Comparison of ENCODE assay signal across 16 cellular contexts in genomic region chr5:141494761-141495455, GRCh38. TPM values are rescaled to one million over a fixed set of nuclear protein-coding genes. Genes with fewer than 3 reads are reported as not detected.
A peak's percentile ranks its signal among the peaks of the same experiment; 100 is the strongest.
DNase-seq lines count a peak whose midpoint lies in the region; ATAC-seq and TF ChIP-seq lines count a peak whose summit lies in the region.
"Had no signal": no experiment of that assay in that cellular context is flagged by ENCODE, and none has a peak within 500 bp of the region (broad histone marks: within the 10 kb centered on the region; RNA-seq: fewer than 3 reads in every experiment).

No MANE protein-coding gene starts in this region.

- H3K79me2 ChIP-seq in SK-N-SH (ENCODE audit: insufficient read depth) = peaks cover 50% of the 10 kb centered on the region

- H3K27ac Mint-ChIP-seq in mesothelial cell of epicardium = peak overlapping the region; percentile 84
- no peak overlapping the region for H3K27ac Mint-ChIP-seq in activated T-cell treated with anti-CD3 and anti-CD28 coated beads, Interleukin-2, amount 50 U/mL, for 24 hours
- H3K27ac Mint-ChIP-seq: activated B cell treated with CpG ODN at 0.5 μM for 24 hours had no signal

- ATAC-seq in SK-N-SH treated with all-trans-retinoic acid at 6 μM for 48 hours = no peak
- ATAC-seq in upper lobe of left lung (ENCODE audit: low FRiP score in 2 of 2) = no peak
- no peak for ATAC-seq in HG02981 (IDR thresholded peaks at IDR 0.05; ENCODE audit: unreplicated experiment)
- ATAC-seq: esophagus mucosa had no signal

- TF ChIP-seq EP300 in SK-N-SH (IDR thresholded peaks at IDR 0.05; ENCODE audit: borderline replicate concordance in 1 of 2, low read depth in 1 of 2, low read length in 1 of 2) (no peak), upper lobe of left lung (IDR thresholded peaks at IDR 0.05) (no peak)

- peak overlapping the region; percentile 57; the same call in 1 of the 2 replicates for H3K4me2 ChIP-seq in SK-N-SH

- POLR2A ChIA-PET in SK-N-SH (lab: Yijun Ruan, JAX) = no interaction called here

- no peaks in the 10 kb centered on the region for H3K27me3 Mint-ChIP-seq in mesothelial cell of epicardium (ENCODE audit: low read depth)
- peaks cover 82% of the 10 kb centered on the region for H3K27me3 Mint-ChIP-seq in activated T-cell treated with anti-CD3 and anti-CD28 coated beads, Interleukin-2, amount 50 U/mL, for 24 hours

- H4K20me1 ChIP-seq in SK-N-SH (ENCODE audit: insufficient read depth) = peaks cover 9% of the 10 kb centered on the region; the same call in 1 of the 2 replicates

- H2AFZ ChIP-seq in SK-N-SH (ENCODE audit: low read depth) = no peak overlapping the region

- peak overlapping the region; percentile 63 for H3K4me3 Mint-ChIP-seq in mesothelial cell of epicardium
- no peak overlapping the region for H3K4me3 Mint-ChIP-seq in activated T-cell treated with anti-CD3 and anti-CD28 coated beads, Interleukin-2, amount 50 U/mL, for 24 hours
- H3K4me3 Mint-ChIP-seq: activated B cell treated with CpG ODN at 0.5 μM for 24 hours had no signal

- H3K4me3 ChIP-seq in SK-N-SH (ENCODE audit: low read depth in 2 of 2, low read length in 1 of 2) (no peak overlapping the region), dorsolateral prefrontal cortex (peak overlapping the region in 57 of 59 donors; percentile 4 to 70 (median 47)), upper lobe of left lung (no peak overlapping the region)

- H3K9me2 ChIP-seq in SK-N-SH = no peaks in the 10 kb centered on the region

- peaks cover 27% of the 10 kb centered on the region for H3K36me3 Mint-ChIP-seq in mesothelial cell of epicardium
- H3K36me3 Mint-ChIP-seq in activated T-cell treated with anti-CD3 and anti-CD28 coated beads, Interleukin-2, amount 50 U/mL, for 24 hours (ENCODE audit: low read depth) = no peaks in the 10 kb centered on the region

- DNase-seq in SK-N-SH = no peak
- peak in 5 of 10 donors; percentile 62 to 71 (median 63) for DNase-seq in dorsolateral prefrontal cortex
- DNase-seq in mesothelial cell of epicardium (ENCODE audit: low spot score in 2 of 2, unreplicated experiment in 2 of 2) = peak in 1 of 2 experiments; percentile 50
- DNase-seq in upper lobe of left lung = peak in 1 of 2 donors; percentile 44
- DNase-seq in KBM-7 = no peak
- no peak for DNase-seq in activated T-cell treated with anti-CD3 and anti-CD28 coated beads, Interleukin-2, amount 50 U/mL, for 24 hours
- DNase-seq: activated B cell treated with CpG ODN at 0.5 μM for 24 hours; activated T-cell treated with anti-CD3 and anti-CD28 coated beads for 4 hours; kidney; MM.1S; Right ventricle myocardium superior; stimulated activated CD4-positive, alpha-beta T cell treated with anti-CD3 and anti-CD28 coated beads, Interleukin-4, amount 100 ng/mL, for 4 hours had no signal

- WGBS in SK-N-SH (ENCODE audit: low lambda C conversion rate) = 88% methylated on average over 17 of the region's 22 CpGs
- 58 to 62% methylated on average over 22 of the region's 22 CpGs for WGBS in upper lobe of left lung, 2 donors

- peaks cover 2% of the 10 kb centered on the region for H3F3A ChIP-seq in SK-N-SH (replicated peaks; ENCODE audit: insufficient read depth)

- no peak for TF ChIP-seq CTCF in SK-N-SH (IDR thresholded peaks at IDR 0.05)
- TF ChIP-seq CTCF in dorsolateral prefrontal cortex (IDR thresholded peaks at IDR 0.05 in 54 of 56, conservative IDR thresholded peaks at IDR 0.05 in 2 of 56; ENCODE audit: low read depth in 1 of 56, partially characterized antibody in 56 of 56) = no peak
- TF ChIP-seq CTCF in mesothelial cell of epicardium (IDR thresholded peaks at IDR 0.05; ENCODE audit: unreplicated experiment) = no peak
- TF ChIP-seq CTCF in upper lobe of left lung (IDR thresholded peaks at IDR 0.05) = no peak

- H3K27ac ChIP-seq in SK-N-SH (ENCODE audit: low read depth in 2 of 2, low read length in 1 of 2) (peak overlapping the region in 1 of 2 experiments; percentile 74; a peak in 3 of 4 replicates), dorsolateral prefrontal cortex (peak overlapping the region in 58 of 59 donors; percentile 66 to 96 (median 89)), upper lobe of left lung (peak overlapping the region; percentile 11 to 71 (median 42))
- H3K27ac ChIP-seq: 22Rv1 had no signal

- peaks cover 25% of the 10 kb centered on the region for H3K4me1 Mint-ChIP-seq in mesothelial cell of epicardium
- H3K4me1 Mint-ChIP-seq in activated T-cell treated with anti-CD3 and anti-CD28 coated beads, Interleukin-2, amount 50 U/mL, for 24 hours (ENCODE audit: low read depth) = peaks cover 15% of the 10 kb centered on the region

- 0 out of 2 replicates have a peak overlapping the region, but pooled peaks have one; percentile 15 for H3K9ac ChIP-seq in SK-N-SH

- no peaks in the 10 kb centered on the region for H3K9me3 Mint-ChIP-seq in mesothelial cell of epicardium
- no peaks in the 10 kb centered on the region for H3K9me3 Mint-ChIP-seq in activated T-cell treated with anti-CD3 and anti-CD28 coated beads, Interleukin-2, amount 50 U/mL, for 24 hours
- H3K9me3 Mint-ChIP-seq: activated B cell treated with CpG ODN at 0.5 μM for 24 hours had no signal

- TF ChIP-seq POLR2A in upper lobe of left lung (IDR thresholded peaks at IDR 0.05) = no peak

- H3K27me3 ChIP-seq in SK-N-SH (ENCODE audit: insufficient read depth) (no peaks in the 10 kb centered on the region), dorsolateral prefrontal cortex (peaks cover 0 to 37% (median 0%) of the 10 kb centered on the region in 45 donors), upper lobe of left lung (peaks cover 0 to 17% (median 3%) of the 10 kb centered on the region in 4 donors)

- CTCF ChIA-PET in SK-N-SH (lab: Yijun Ruan, JAX) = interaction anchor here (1.0 kb wide), 1 partner anchor 18 kb away, joined by 3 read pairs; no protein-coding TSS in a partner anchor

- no peak for TF ChIP-seq RAD21 in SK-N-SH (IDR thresholded peaks at IDR 0.05; ENCODE audit: low read length)

- H3K36me3 ChIP-seq in SK-N-SH (replicated peaks in 1 of 2; ENCODE audit: control insufficient read depth in 1 of 2, insufficient read depth in 2 of 2, low read length in 1 of 2) = peaks cover 22 to 30% of the 10 kb centered on the region in 2 experiments
- peaks cover 0 to 20% (median 6%) of the 10 kb centered on the region in 4 donors for H3K36me3 ChIP-seq in upper lobe of left lung

- H3K4me1 ChIP-seq in SK-N-SH (ENCODE audit: control insufficient read depth in 1 of 2, insufficient read depth in 2 of 2, low read depth in 1 of 2, low read length in 1 of 2) (peaks cover 2 to 39% of the 10 kb centered on the region in 2 experiments; a peak in 3 of 4 replicates), upper lobe of left lung (peaks cover 18 to 28% (median 23%) of the 10 kb centered on the region in 4 donors)

- H3K9me3 ChIP-seq in SK-N-SH (no peaks in the 10 kb centered on the region), upper lobe of left lung (no peaks in the 10 kb centered on the region)

- in situ Hi-C loops in KBM-7 (cut with MboI; ENCODE audit: low pct_unique_long_range_greater_than_20kb, low sequenced_read_pairs) = no loop called here

- intact Hi-C loops in dorsolateral prefrontal cortex (cut with DNase I) = loop anchor here in 1 of 2 donors (5.0 kb wide), 1 partner anchor 32 kb away; no protein-coding TSS in a partner anchor

TF ChIP-seq in SK-N-SH, 30 proteins besides CTCF, POLR2A, EP300 and RAD21:
- TF ChIP-seq MAX (IDR thresholded peaks at IDR 0.05; ENCODE audit: low read depth) (no peak), FOSL2 (IDR thresholded peaks at IDR 0.05; ENCODE audit: borderline replicate concordance, low read depth) (no peak), FOXJ3 (CRISPR knock-in tag; IDR thresholded peaks at IDR 0.05) (no peak), RCOR1 (IDR thresholded peaks at IDR 0.05; ENCODE audit: low read length) (no peak)

TF ChIP-seq in SK-N-SH treated with all-trans-retinoic acid at 6 μM for 48 hours, 23 proteins besides CTCF, POLR2A, EP300 and RAD21 (continues in another document):
- no peak for TF ChIP-seq ESRRG (CRISPR knock-in tag; IDR thresholded peaks at IDR 0.05)
- no peak for TF ChIP-seq ZFP30 (CRISPR knock-in tag; IDR thresholded peaks at IDR 0.05)

RNA-seq across cellular contexts. Expression of gene PCDHGC5, which starts 6.0 kb away (rescaled TPM):
- 1.9 and 2.0 TPM in 2 replicates for polyA plus RNA-seq in SK-N-SH (2012; rRNA removed)
- 0.99 and 1.3 TPM in 2 replicates for polyA plus RNA-seq in SK-N-SH (2012; cell fraction: cytosol; rRNA removed)
- 7.5 and 8.1 TPM in 2 replicates for polyA plus RNA-seq in SK-N-SH (2012; cell fraction: nucleus; rRNA removed)
- total RNA-seq in dorsolateral prefrontal cortex (10 to 100 TPM; 21.8 to 82.1 (median 50.7) TPM), mesothelial cell of epicardium (2.6 to 3.5 TPM (median 3.5 TPM) in 3 replicates), upper lobe of left lung (10 to 100 TPM in 1 of 6 donors, 1 to 10 TPM in 3, under 1 TPM in 2; 0.61 to 11.5 (median 1.4) TPM)

RNA-seq across cellular contexts. Expression of gene PCDHGC4, which starts 10.1 kb away (rescaled TPM):
- 0.53 and 0.78 TPM in 2 replicates for polyA plus RNA-seq in SK-N-SH (2012; rRNA removed)
- 0.27 and 0.50 TPM in 2 replicates for polyA plus RNA-seq in SK-N-SH (2012; cell fraction: cytosol; rRNA removed)
- 2.4 and 2.6 TPM in 2 replicates for polyA plus RNA-seq in SK-N-SH (2012; cell fraction: nucleus; rRNA removed)
- total RNA-seq in dorsolateral prefrontal cortex = 10 to 100 TPM in 118 of 120 experiments, 1 to 10 TPM in 2; 9.0 to 35.3 (median 19.4) TPM
- 5.2 to 6.2 TPM (median 5.2 TPM) in 3 replicates for total RNA-seq in mesothelial cell of epicardium
- total RNA-seq in upper lobe of left lung = 10 to 100 TPM in 1 of 6 donors, 1 to 10 TPM in 4, under 1 TPM in 1; 0.69 to 24.7 (median 1.8) TPM

RNA-seq across cellular contexts. Expression of gene PCDHGC3, which starts 19.1 kb away (rescaled TPM):
- 55.8 and 97.0 TPM in 2 replicates for polyA plus RNA-seq in SK-N-SH (2012; rRNA removed)
- 63.1 and 99.3 TPM in 2 replicates for polyA plus RNA-seq in SK-N-SH (2012; cell fraction: cytosol; rRNA removed)
- 87.3 and 94.5 TPM in 2 replicates for polyA plus RNA-seq in SK-N-SH (2012; cell fraction: nucleus; rRNA removed)
- total RNA-seq in dorsolateral prefrontal cortex (100 to 1,000 TPM in 119 of 120 experiments, 10 to 100 TPM in 1; 96.7 to 415 (median 161) TPM), mesothelial cell of epicardium (80.2 to 82.9 TPM (median 80.6 TPM) in 3 replicates), upper lobe of left lung (100 to 1,000 TPM in 1 of 6 donors, 10 to 100 TPM in 5; 26.4 to 116 (median 50.1) TPM)

Comparison
In these comparisons a context has a peak if more than half of its experiments do, and no peak if none do; other contexts are left out.
1. H3K4me3 ChIP-seq: peak in dorsolateral prefrontal cortex (57 of 59); none in SK-N-SH (0 of 2) and upper lobe of left lung (0 of 4).